1 cellular context compared by ENCODE assay signal in the genomic region with DNA sequence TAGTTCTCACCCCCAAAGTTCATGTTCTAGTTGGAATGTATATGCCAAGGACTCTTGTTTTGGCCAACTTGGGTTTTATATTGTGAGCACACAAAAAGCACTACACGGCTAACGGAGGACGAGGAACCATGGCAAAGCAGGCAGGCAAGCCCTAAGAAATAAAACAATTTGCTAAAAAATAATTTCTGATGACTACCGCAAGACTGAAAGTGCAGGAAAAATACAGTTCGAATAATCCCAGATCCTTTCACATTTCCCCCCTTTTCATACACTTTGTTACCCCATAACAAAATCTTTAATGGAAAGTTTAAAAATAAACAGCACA.
TF ChIP-seq lines count a peak whose summit lies in the region.

No MANE protein-coding gene starts in this region.

TF ChIP-seq in GM23338, 12 proteins besides CTCF, POLR2A, EP300 and RAD21:
- no peak for TF ChIP-seq ZNF331 (CRISPR knock-in tag; IDR thresholded peaks at IDR 0.05; ENCODE audit: low read depth)
- no peak for TF ChIP-seq EZH2 (IDR thresholded peaks at IDR 0.05; ENCODE audit: low read depth, unreplicated experiment)
- TF ChIP-seq ZNF114 (CRISPR knock-in tag; IDR thresholded peaks at IDR 0.05): no peak
- TF ChIP-seq EZH2phosphoT487 (IDR thresholded peaks at IDR 0.05; ENCODE audit: unreplicated experiment): no peak
- TF ChIP-seq JUNB (IDR thresholded peaks at IDR 0.05; ENCODE audit: unreplicated experiment): no peak
- TF ChIP-seq, protein P1, sequence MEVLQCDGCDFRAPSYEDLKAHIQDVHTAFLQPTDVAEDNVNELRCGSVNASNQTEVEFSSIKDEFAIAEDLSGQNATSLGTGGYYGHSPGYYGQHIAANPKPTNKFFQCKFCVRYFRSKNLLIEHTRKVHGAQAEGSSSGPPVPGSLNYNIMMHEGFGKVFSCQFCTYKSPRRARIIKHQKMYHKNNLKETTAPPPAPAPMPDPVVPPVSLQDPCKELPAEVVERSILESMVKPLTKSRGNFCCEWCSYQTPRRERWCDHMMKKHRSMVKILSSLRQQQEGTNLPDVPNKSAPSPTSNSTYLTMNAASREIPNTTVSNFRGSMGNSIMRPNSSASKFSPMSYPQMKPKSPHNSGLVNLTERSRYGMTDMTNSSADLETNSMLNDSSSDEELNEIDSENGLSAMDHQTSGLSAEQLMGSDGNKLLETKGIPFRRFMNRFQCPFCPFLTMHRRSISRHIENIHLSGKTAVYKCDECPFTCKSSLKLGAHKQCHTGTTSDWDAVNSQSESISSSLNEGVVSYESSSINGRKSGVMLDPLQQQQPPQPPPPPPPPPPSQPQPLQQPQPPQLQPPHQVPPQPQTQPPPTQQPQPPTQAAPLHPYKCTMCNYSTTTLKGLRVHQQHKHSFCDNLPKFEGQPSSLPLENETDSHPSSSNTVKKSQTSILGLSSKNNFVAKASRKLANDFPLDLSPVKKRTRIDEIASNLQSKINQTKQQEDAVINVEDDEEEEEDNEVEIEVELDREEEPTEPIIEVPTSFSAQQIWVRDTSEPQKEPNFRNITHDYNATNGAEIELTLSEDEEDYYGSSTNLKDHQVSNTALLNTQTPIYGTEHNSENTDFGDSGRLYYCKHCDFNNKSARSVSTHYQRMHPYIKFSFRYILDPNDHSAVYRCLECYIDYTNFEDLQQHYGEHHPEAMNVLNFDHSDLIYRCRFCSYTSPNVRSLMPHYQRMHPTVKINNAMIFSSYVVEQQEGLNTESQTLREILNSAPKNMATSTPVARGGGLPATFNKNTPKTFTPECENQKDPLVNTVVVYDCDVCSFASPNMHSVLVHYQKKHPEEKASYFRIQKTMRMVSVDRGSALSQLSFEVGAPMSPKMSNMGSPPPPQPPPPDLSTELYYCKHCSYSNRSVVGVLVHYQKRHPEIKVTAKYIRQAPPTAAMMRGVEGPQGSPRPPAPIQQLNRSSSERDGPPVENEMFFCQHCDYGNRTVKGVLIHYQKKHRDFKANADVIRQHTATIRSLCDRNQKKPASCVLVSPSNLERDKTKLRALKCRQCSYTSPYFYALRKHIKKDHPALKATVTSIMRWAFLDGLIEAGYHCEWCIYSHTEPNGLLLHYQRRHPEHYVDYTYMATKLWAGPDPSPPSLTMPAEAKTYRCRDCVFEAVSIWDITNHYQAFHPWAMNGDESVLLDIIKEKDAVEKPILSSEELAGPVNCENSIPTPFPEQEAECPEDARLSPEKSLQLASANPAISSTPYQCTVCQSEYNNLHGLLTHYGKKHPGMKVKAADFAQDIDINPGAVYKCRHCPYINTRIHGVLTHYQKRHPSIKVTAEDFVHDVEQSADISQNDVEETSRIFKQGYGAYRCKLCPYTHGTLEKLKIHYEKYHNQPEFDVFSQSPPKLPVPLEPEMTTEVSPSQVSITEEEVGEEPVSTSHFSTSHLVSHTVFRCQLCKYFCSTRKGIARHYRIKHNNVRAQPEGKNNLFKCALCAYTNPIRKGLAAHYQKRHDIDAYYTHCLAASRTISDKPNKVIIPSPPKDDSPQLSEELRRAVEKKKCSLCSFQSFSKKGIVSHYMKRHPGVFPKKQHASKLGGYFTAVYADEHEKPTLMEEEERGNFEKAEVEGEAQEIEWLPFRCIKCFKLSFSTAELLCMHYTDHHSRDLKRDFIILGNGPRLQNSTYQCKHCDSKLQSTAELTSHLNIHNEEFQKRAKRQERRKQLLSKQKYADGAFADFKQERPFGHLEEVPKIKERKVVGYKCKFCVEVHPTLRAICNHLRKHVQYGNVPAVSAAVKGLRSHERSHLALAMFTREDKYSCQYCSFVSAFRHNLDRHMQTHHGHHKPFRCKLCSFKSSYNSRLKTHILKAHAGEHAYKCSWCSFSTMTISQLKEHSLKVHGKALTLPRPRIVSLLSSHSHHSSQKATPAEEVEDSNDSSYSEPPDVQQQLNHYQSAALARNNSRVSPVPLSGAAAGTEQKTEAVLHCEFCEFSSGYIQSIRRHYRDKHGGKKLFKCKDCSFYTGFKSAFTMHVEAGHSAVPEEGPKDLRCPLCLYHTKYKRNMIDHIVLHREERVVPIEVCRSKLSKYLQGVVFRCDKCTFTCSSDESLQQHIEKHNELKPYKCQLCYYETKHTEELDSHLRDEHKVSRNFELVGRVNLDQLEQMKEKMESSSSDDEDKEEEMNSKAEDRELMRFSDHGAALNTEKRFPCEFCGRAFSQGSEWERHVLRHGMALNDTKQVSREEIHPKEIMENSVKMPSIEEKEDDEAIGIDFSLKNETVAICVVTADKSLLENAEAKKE (CRISPR knock-in tag; IDR thresholded peaks at IDR 0.05): no peak
TF ChIP-seq in GM23338: peak in this region for 0.
